Comparison of ENCODE assay signal across 9 cellular contexts in genomic region chr3:30604091-30604490, GRCh38. TPM values are rescaled to one million over a fixed set of nuclear protein-coding genes. Genes with fewer than 3 reads are reported as not detected.
DNase-seq lines count a peak whose midpoint lies in the region; ATAC-seq, FAIRE-seq and TF ChIP-seq lines count a peak whose summit lies in the region.
"Had no signal": no experiment of that assay in that cellular context is flagged by ENCODE, and none has a peak within 500 bp of the region (broad histone marks: within the 10 kb centered on the region; RNA-seq: fewer than 3 reads in every experiment).

No MANE protein-coding gene starts in this region.

- H3K27ac ChIP-seq in stomach = peak overlapping the region in 4 of 5 donors; percentile 95 to 100 (median 98)

- no peaks in the 10 kb centered on the region for H3K27me3 Mint-ChIP-seq in activated T-cell treated with anti-CD3 and anti-CD28 coated beads, Interleukin-2, amount 50 U/mL, for 72 hours (ENCODE audit: low read depth)

- TF ChIP-seq EP300 in stomach (IDR thresholded peaks at IDR 0.05) = no peak

- H3K9me3 ChIP-seq in stomach = no peaks in the 10 kb centered on the region

- peaks cover 47% of the 10 kb centered on the region for H3K4me1 Mint-ChIP-seq in activated T-cell treated with anti-CD3 and anti-CD28 coated beads, Interleukin-2, amount 50 U/mL, for 72 hours (ENCODE audit: low read depth)

- no peak for FAIRE-seq in GM12892 (lab: Jason Lieb, UNC)

- ATAC-seq in activated T-cell treated with anti-CD3 and anti-CD28 coated beads, Interleukin-2, amount 50 U/mL, for 72 hours (replicated peaks in 1 of 2) = no peak
- ATAC-seq: sciatic nerve had no signal

- TF ChIP-seq CTCF in stomach (IDR thresholded peaks at IDR 0.05) (no peak), GM13976 (IDR thresholded peaks at IDR 0.05; ENCODE audit: borderline replicate concordance, control extremely low read depth, extremely low read depth, insufficient read depth, missing control alignments) (no peak)

- in situ Hi-C loops in GM13976 (cut with MboI; ENCODE audit: low sequenced_read_pairs, unreplicated experiment) = no loop called here

- TF ChIP-seq POLR2A in stomach (IDR thresholded peaks at IDR 0.05) = no peak
- no peak for TF ChIP-seq POLR2A in GM12892 (IDR thresholded peaks at IDR 0.05; ENCODE audit: low read depth, low read length)

- H3K4me1 ChIP-seq in stomach = peaks cover 8 to 46% (median 27%) of the 10 kb centered on the region in 4 donors

- no peaks in the 10 kb centered on the region for H3K36me3 ChIP-seq in stomach

- H3K4me3 Mint-ChIP-seq in activated T-cell treated with anti-CD3 and anti-CD28 coated beads, Interleukin-2, amount 50 U/mL, for 72 hours = peak overlapping the region; percentile 80 to 97

- H3K27ac Mint-ChIP-seq in activated T-cell treated with anti-CD3 and anti-CD28 coated beads, Interleukin-2, amount 50 U/mL, for 72 hours = peak overlapping the region; percentile 85

- no peaks in the 10 kb centered on the region for H3K27me3 ChIP-seq in stomach

- H3K4me3 ChIP-seq in stomach = no peak overlapping the region

- 57 to 70% (median 63%) methylated on average over 3 of the region's 3 CpGs for whole genome bisulfite sequencing in stomach, 5 donors

- peaks cover 3 to 13% of the 10 kb centered on the region in 2 donors for H3K36me3 Mint-ChIP-seq in activated T-cell treated with anti-CD3 and anti-CD28 coated beads, Interleukin-2, amount 50 U/mL, for 72 hours (ENCODE audit: insufficient read depth in 2 of 2)

- no peaks in the 10 kb centered on the region for H3K9me3 Mint-ChIP-seq in activated T-cell treated with anti-CD3 and anti-CD28 coated beads, Interleukin-2, amount 50 U/mL, for 72 hours

- no peak for DNase-seq in activated T-cell treated with anti-CD3 and anti-CD28 coated beads, Interleukin-2, amount 50 U/mL, for 72 hours
- no peak for DNase-seq in activated T-cell treated with anti-CD3 and anti-CD28 coated beads, Interleukin-2, amount 50 U/mL, for 48 hours
- peak; percentile 63 for DNase-seq in SIG-M5 (lab: John Stamatoyannopoulos, UW)
- peak; percentile 41 for DNase-seq in fibroblast of gingiva (ENCODE audit: low read depth)
- DNase-seq in stomach = no peak
- no peak for DNase-seq in mucosa of gallbladder (ENCODE audit: low spot score)
- DNase-seq in GM13976 (ENCODE audit: low spot score) = no peak
- no peak for DNase-seq in GM12892 (ENCODE audit: insufficient read length)

- intact Hi-C loops in stomach (cut with DNase I; ENCODE audit: low total_unique reads) = no loop called here

RNA-seq across cellular contexts. Expression of gene TGFBR2, which starts 2.3 kb away (rescaled TPM):
- total RNA-seq in activated T-cell treated with anti-CD3 and anti-CD28 coated beads, Interleukin-2, amount 50 U/mL, for 72 hours = 10 to 100 TPM; 37.7 to 45.9 TPM
- total RNA-seq in stomach = 100 to 1,000 TPM in 2 of 5 donors, 10 to 100 TPM in 3; 59.1 to 115 (median 89.3) TPM
- 10 to 100 TPM; 13.7 to 44.1 (median 27.4) TPM for polyA plus RNA-seq in stomach
- total RNA-seq in mucosa of gallbladder = 144 TPM
- polyA plus RNA-seq in GM12892 (2012; ENCODE audit: missing spikeins) = 0.15 TPM

Comparison
In these comparisons a context has a peak if more than half of its experiments do, and no peak if none do; other contexts are left out.
1. DNase-seq: peak in SIG-M5 (single experiment) and fibroblast of gingiva (single experiment); none in activated T-cell treated with anti-CD3 and anti-CD28 coated beads, Interleukin-2, amount 50 U/mL, for 72 hours (0 of 2), activated T-cell treated with anti-CD3 and anti-CD28 coated beads, Interleukin-2, amount 50 U/mL, for 48 hours (0 of 2), stomach (single experiment), mucosa of gallbladder (single experiment), GM13976 (single experiment) and GM12892 (single experiment).